Comparison of ENCODE assay signal across 8 cellular contexts in genomic region chr4:76213415-76214268, GRCh38. TPM values are rescaled to one million over a fixed set of nuclear protein-coding genes. Genes with fewer than 3 reads are reported as not detected.
DNase-seq lines count a peak whose midpoint lies in the region; ATAC-seq and TF ChIP-seq lines count a peak whose summit lies in the region.

A gene with protein sequence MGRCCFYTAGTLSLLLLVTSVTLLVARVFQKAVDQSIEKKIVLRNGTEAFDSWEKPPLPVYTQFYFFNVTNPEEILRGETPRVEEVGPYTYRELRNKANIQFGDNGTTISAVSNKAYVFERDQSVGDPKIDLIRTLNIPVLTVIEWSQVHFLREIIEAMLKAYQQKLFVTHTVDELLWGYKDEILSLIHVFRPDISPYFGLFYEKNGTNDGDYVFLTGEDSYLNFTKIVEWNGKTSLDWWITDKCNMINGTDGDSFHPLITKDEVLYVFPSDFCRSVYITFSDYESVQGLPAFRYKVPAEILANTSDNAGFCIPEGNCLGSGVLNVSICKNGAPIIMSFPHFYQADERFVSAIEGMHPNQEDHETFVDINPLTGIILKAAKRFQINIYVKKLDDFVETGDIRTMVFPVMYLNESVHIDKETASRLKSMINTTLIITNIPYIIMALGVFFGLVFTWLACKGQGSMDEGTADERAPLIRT (minus strand): TSS chr4:76213824. CDS start chr4:76213543, 281 bp downstream.

- H3K4me3 ChIP-seq in fibroblast of the aortic adventitia (ENCODE audit: low read depth, low read length) = peak within 1 kb of the TSS; percentile 87

- no peak for TF ChIP-seq CTCF in fibroblast of the aortic adventitia (IDR thresholded peaks at IDR 0.05; ENCODE audit: insufficient read depth, low read length)
- no peak for TF ChIP-seq CTCF in nephron progenitor cell (IDR thresholded peaks at IDR 0.05)

- H3K9me3 Mint-ChIP-seq in nephron progenitor cell = no peaks in the 10 kb centered on the region

- peak within 1 kb of the TSS; percentile 94 for H3K4me3 Mint-ChIP-seq in nephron progenitor cell

- peak; percentile 75 for ATAC-seq in GM21515 (IDR thresholded peaks at IDR 0.05; ENCODE audit: unreplicated experiment)

- DNase-seq in DMS53 treated with DMSO at 0.1 percent for 48 hours (lab: John Stamatoyannopoulos, UW; ENCODE audit: unreplicated experiment) = peak; percentile 72
- DNase-seq in HuH-7 (ENCODE audit: low spot score) = peak; percentile 77
- DNase-seq in RKO (ENCODE audit: low spot score) = peak; percentile 82
- DNase-seq in activated effector memory CD4-positive, alpha-beta T cell treated with Interleukin-2 at 50 U/mL for 16 hours = peak; percentile 66
- DNase-seq in fibroblast of the aortic adventitia (ENCODE audit: low read depth) = peak; percentile 78
- peak; percentile 84 for DNase-seq in nephron progenitor cell
- DNase-seq in stromal cell of bone marrow (ENCODE audit: low read depth) = peak; percentile 81

- peak within 1 kb of the TSS; percentile 95 for H3K27ac Mint-ChIP-seq in nephron progenitor cell

- peaks cover 5% of the 10 kb centered on the region for H3K36me3 Mint-ChIP-seq in nephron progenitor cell (ENCODE audit: low read depth)

- H3K4me1 Mint-ChIP-seq in nephron progenitor cell = peaks cover 51% of the 10 kb centered on the region

- H3K27me3 Mint-ChIP-seq in nephron progenitor cell (ENCODE audit: low read depth, poor library complexity) = peaks cover 17% of the 10 kb centered on the region

RNA-seq across cellular contexts. Expression of the gene that starts here (rescaled TPM):
- 114 and 184 TPM in 2 replicates for total RNA-seq in fibroblast of the aortic adventitia (ENCODE audit: low replicate concordance)

Comparison
In these comparisons a context has a peak if more than half of its experiments do, and no peak if none do; other contexts are left out.
1. Peak in every context shown above with its lines: DNase-seq, ATAC-seq and H3K4me3 ChIP-seq.